1 cellular context compared by ENCODE assay signal in genomic region chr2:39642054-39642742, GRCh38.
TF ChIP-seq lines count a peak whose summit lies in the region.

No MANE protein-coding gene starts in this region.

TF ChIP-seq in HepG2, 621 proteins besides CTCF, POLR2A, EP300 and RAD21 (continued from another document):
- TF ChIP-seq SNAPC4 (CRISPR knock-in tag; IDR thresholded peaks at IDR 0.05) (no peak), SOX5 (CRISPR knock-in tag; IDR thresholded peaks at IDR 0.05; ENCODE audit: borderline replicate concordance) (0 out of 2 replicates have a peak, but pooled peaks have one; percentile 29), RARA (CRISPR knock-in tag; IDR thresholded peaks at IDR 0.05) (0 out of 2 replicates have a peak, but pooled peaks have one; percentile 28), ZSCAN5A (CRISPR knock-in tag; IDR thresholded peaks at IDR 0.05; ENCODE audit: borderline replicate concordance) (no peak), DMTF1 (CRISPR knock-in tag; IDR thresholded peaks at IDR 0.05) (no peak), KDM6A (CRISPR knock-in tag; IDR thresholded peaks at IDR 0.05; ENCODE audit: low read depth) (no peak), ZNF556 (CRISPR knock-in tag; IDR thresholded peaks at IDR 0.05; ENCODE audit: borderline replicate concordance) (no peak), ZFAT (CRISPR knock-in tag; conservative IDR thresholded peaks at IDR 0.05) (no peak), ZSCAN22 (CRISPR knock-in tag; IDR thresholded peaks at IDR 0.05) (no peak), RCOR2 (CRISPR knock-in tag; IDR thresholded peaks at IDR 0.05) (peak; percentile 24; the same call in 1 of the 2 replicates), MATR3 (CRISPR knock-in tag; IDR thresholded peaks at IDR 0.05) (no peak), SOX6 (IDR thresholded peaks at IDR 0.05) (no peak), SOX6 (CRISPR knock-in tag; IDR thresholded peaks at IDR 0.05) (peak; percentile 32; the same call in 1 of the 2 replicates), MEIS1 (CRISPR knock-in tag; IDR thresholded peaks at IDR 0.05; ENCODE audit: borderline replicate concordance) (no peak), NFKB2 (CRISPR knock-in tag; IDR thresholded peaks at IDR 0.05; ENCODE audit: borderline replicate concordance) (no peak), ATF3 (CRISPR knock-in tag; IDR thresholded peaks at IDR 0.05) (peak; percentile 63; the same call in 1 of the 2 replicates), MAFK (conservative IDR thresholded peaks at IDR 0.05 in 1 of 2, IDR thresholded peaks at IDR 0.05 in 1 of 2; ENCODE audit: low read length in 2 of 2) (peak in 1 of 2 experiments; percentile 10; a peak in 1 of 4 replicates), ARID2 (CRISPR knock-in tag; IDR thresholded peaks at IDR 0.05; ENCODE audit: borderline replicate concordance) (no peak), ZNF710 (CRISPR knock-in tag; IDR thresholded peaks at IDR 0.05; ENCODE audit: borderline replicate concordance) (no peak), SOX13 (IDR thresholded peaks at IDR 0.05) (no peak), SOX13 (CRISPR knock-in tag; conservative IDR thresholded peaks at IDR 0.05 in 1 of 2, IDR thresholded peaks at IDR 0.05 in 1 of 2) (peak in 1 of 2 experiments; percentile 33; a peak in 1 of 4 replicates)
